In the genomic region with DNA sequence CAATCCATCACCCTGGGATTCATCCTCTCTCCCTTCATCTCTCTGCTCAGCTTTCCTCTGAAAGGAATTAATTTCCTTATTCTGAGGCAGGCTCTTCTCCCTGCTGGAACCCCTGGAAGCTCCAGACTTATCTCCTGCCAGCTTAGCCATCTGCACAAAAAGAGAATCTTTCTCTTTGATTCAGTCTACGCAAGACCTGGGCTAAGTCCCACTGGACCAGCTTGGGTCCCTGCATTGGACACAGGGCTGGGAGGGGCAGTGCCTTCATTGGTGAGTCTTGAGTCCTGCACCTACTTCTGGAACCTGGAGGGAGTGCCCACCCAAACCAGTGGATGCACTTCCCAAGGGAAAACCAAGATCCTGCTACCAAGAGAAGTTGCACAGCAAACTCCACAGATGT, we compare ENCODE assay signal across 24 cellular contexts.
DNase-seq lines count a peak whose midpoint lies in the region; ATAC-seq and TF ChIP-seq lines count a peak whose summit lies in the region.
"Had no signal": no experiment of that assay in that cellular context is flagged by ENCODE, and none has a peak within 500 bp of the region (broad histone marks: within the 10 kb centered on the region; RNA-seq: fewer than 3 reads in every experiment).

No MANE protein-coding gene starts in this region.

- TF ChIP-seq EP300 in sigmoid colon (IDR thresholded peaks at IDR 0.05): no peak

- H3K4ac ChIP-seq in neuronal stem cell (ENCODE audit: low read length): no peak overlapping the region

- no peak overlapping the region for H3K23ac ChIP-seq in neuronal stem cell (ENCODE audit: low read depth, low read length, poor library complexity)

- no peak for TF ChIP-seq CTCF in endodermal cell (conservative IDR thresholded peaks at IDR 0.05)
- no peak for TF ChIP-seq CTCF in sigmoid colon (IDR thresholded peaks at IDR 0.05)

- H3K27me3 ChIP-seq in endodermal cell (ENCODE audit: control insufficient read depth, insufficient read depth, low read length, poor library complexity, severe bottlenecking): no peaks in the 10 kb centered on the region
- H3K27me3 ChIP-seq in neuronal stem cell (ENCODE audit: control insufficient read depth in 3 of 3, insufficient read depth in 3 of 3, low read depth in 1 of 3, low read length in 3 of 3): no peaks in the 10 kb centered on the region
- H3K27me3 ChIP-seq in sigmoid colon: no peaks in the 10 kb centered on the region
- H3K27me3 ChIP-seq: BE2C; BLaER1 treated with 17β-estradiol and CSF1 and Interleukin-3, amounts not matched to agents 10 nM and 100 nM had no signal

- no peak overlapping the region for H2AFZ ChIP-seq in neuronal stem cell (ENCODE audit: low read length)
- H2AFZ ChIP-seq: GM23248 had no signal

- peaks cover 2% of the 10 kb centered on the region for H3K9me3 Mint-ChIP-seq in endodermal cell
- H3K9me3 Mint-ChIP-seq: CD4-positive, alpha-beta T cell had no signal

- H3K79me1 ChIP-seq in neuronal stem cell (ENCODE audit: low read depth, low read length): no peaks in the 10 kb centered on the region

- no peak overlapping the region for H2BK15ac ChIP-seq in neuronal stem cell (ENCODE audit: low read length)

- no peak overlapping the region for H4K8ac ChIP-seq in neuronal stem cell (ENCODE audit: low read depth, low read length)

- H3K18ac ChIP-seq in neuronal stem cell (ENCODE audit: low read length): peak overlapping the region; percentile 66

- H3K4me3 ChIP-seq in endodermal cell (ENCODE audit: low read length) (no peak overlapping the region), neuronal stem cell (ENCODE audit: low read length in 2 of 2) (no peak overlapping the region), sigmoid colon (no peak overlapping the region)
- H3K4me3 ChIP-seq: A549; BLaER1 treated with 17β-estradiol and CSF1 and Interleukin-3, amounts not matched to agents 10 nM and 100 nM; GM12878; GM23248 had no signal

- H3K14ac ChIP-seq in neuronal stem cell (ENCODE audit: low read length): no peak overlapping the region

- ATAC-seq in Right ventricle myocardium inferior: no peak
- ATAC-seq: A549, GM12878, HCT116 had no signal

- peak overlapping the region; percentile 48 for H2BK12ac ChIP-seq in neuronal stem cell (ENCODE audit: low read length)

- no peak overlapping the region for H2AK5ac ChIP-seq in neuronal stem cell (ENCODE audit: low read depth, low read length)

- H3K9me3 ChIP-seq in endodermal cell (ENCODE audit: control insufficient read depth, low read length) (peaks cover 3% of the 10 kb centered on the region), neuronal stem cell (replicated peaks in 1 of 2; ENCODE audit: control insufficient read depth in 2 of 2, insufficient read depth in 1 of 2, low read depth in 1 of 2, low read length in 2 of 2) (peaks cover 0 to under 1% of the 10 kb centered on the region in 2 donors), sigmoid colon (no peaks in the 10 kb centered on the region)
- H3K9me3 ChIP-seq: BE2C had no signal

- peaks cover 6% of the 10 kb centered on the region for H3K36me3 Mint-ChIP-seq in endodermal cell (ENCODE audit: low read depth)
- H3K36me3 Mint-ChIP-seq: CD14-positive monocyte; CD8-positive, alpha-beta memory T cell had no signal

- no peak overlapping the region for H3K9ac ChIP-seq in endodermal cell (ENCODE audit: extremely low read depth, low read length, poor library complexity, severe bottlenecking)
- no peak overlapping the region for H3K9ac ChIP-seq in neuronal stem cell (ENCODE audit: low read depth, low read length, poor library complexity)
- H3K9ac ChIP-seq: BLaER1 treated with 17β-estradiol and CSF1 and Interleukin-3, amounts not matched to agents 10 nM and 100 nM; GM23248 had no signal

- H3K4me1 ChIP-seq in endodermal cell (ENCODE audit: control insufficient read depth, insufficient read depth, low read length) (no peaks in the 10 kb centered on the region), neuronal stem cell (ENCODE audit: control insufficient read depth in 2 of 2, insufficient read depth in 1 of 2, low read depth in 1 of 2, low read length in 2 of 2) (peaks cover 0 to 3% of the 10 kb centered on the region in 2 donors), sigmoid colon (no peaks in the 10 kb centered on the region)
- H3K4me1 ChIP-seq: BE2C had no signal

- H2BK120ac ChIP-seq in neuronal stem cell (ENCODE audit: low read depth, low read length): no peak overlapping the region

- no peak overlapping the region for H3K27ac Mint-ChIP-seq in endodermal cell
- H3K27ac Mint-ChIP-seq: CD14-positive monocyte; CD4-positive, alpha-beta T cell; CD8-positive, alpha-beta memory T cell had no signal

- no peak overlapping the region for H2BK5ac ChIP-seq in neuronal stem cell (ENCODE audit: low read length)

- H3K27ac ChIP-seq in endodermal cell (ENCODE audit: low read depth, low read length) (no peak overlapping the region), neuronal stem cell (replicated peaks; ENCODE audit: low read length) (no peak overlapping the region), sigmoid colon (no peak overlapping the region)
- H3K27ac ChIP-seq: A549; BLaER1 treated with 17β-estradiol and CSF1 and Interleukin-3, amounts not matched to agents 10 nM and 100 nM; GM23248 had no signal

- H3K4me3 Mint-ChIP-seq in endodermal cell: no peak overlapping the region
- H3K4me3 Mint-ChIP-seq: CD14-positive monocyte; CD4-positive, alpha-beta T cell; CD8-positive, alpha-beta memory T cell; H9 had no signal

- DNase-seq in cardiac septum (ENCODE audit: low spot score): peak; percentile 14
- DNase-seq in Right ventricle myocardium inferior (ENCODE audit: missing footprints): no peak
- DNase-seq in endodermal cell: peak; percentile 14
- no peak for DNase-seq in neuronal stem cell (ENCODE audit: low spot score)
- no peak for DNase-seq in SIG-M5 treated with dmso at 0.1 percent for 504 hours (lab: John Stamatoyannopoulos, UW; ENCODE audit: unreplicated experiment)
- no peak for DNase-seq in NCI-H146 treated with DMSO at 0.1 percent for 48 hours (lab: John Stamatoyannopoulos, UW; ENCODE audit: unreplicated experiment)
- no peak for DNase-seq in sigmoid colon
- DNase-seq: 8988T; ACHN; AML-193; BE2C; CD8-positive, alpha-beta memory T cell; DMS 273 treated with DMSO at 0.1 percent for 48 hours; DMS79; EL; GDM1; GM23248; H9 had no signal

- no peaks in the 10 kb centered on the region for H3K27me3 Mint-ChIP-seq in endodermal cell (ENCODE audit: insufficient read depth)

- no peak overlapping the region for H4K91ac ChIP-seq in neuronal stem cell (ENCODE audit: low read depth, low read length, poor library complexity)

- peaks cover 28% of the 10 kb centered on the region for H3K4me1 Mint-ChIP-seq in endodermal cell
- H3K4me1 Mint-ChIP-seq: CD8-positive, alpha-beta memory T cell had no signal

- 97 to 100% methylated on average over 1 of the region's 1 CpG for WGBS in endodermal cell (ENCODE audit: insufficient coverage in 1 of 2, insufficient read length in 1 of 2), 2 experiments
- no CpG with 5 or more reads among the region's 1 CpG for WGBS in neuronal stem cell (ENCODE audit: extremely low coverage in 2 of 2, insufficient read length in 2 of 2, insufficient replicate concordance in 1 of 2), 2 donors
- WGBS in sigmoid colon, 2 donors: 95 to 98% methylated on average over 1 of the region's 1 CpG

- intact Hi-C loops in cardiac septum (cut with DNase I) (no loop called here), Right ventricle myocardium inferior (cut with DNase I) (no loop called here), sigmoid colon (cut with DNase I) (no loop called here)

- no peak for TF ChIP-seq POLR2A in sigmoid colon (IDR thresholded peaks at IDR 0.05)

- no peak overlapping the region for H3K4me2 ChIP-seq in neuronal stem cell (ENCODE audit: insufficient read depth, low read length, poor library complexity, severe bottlenecking)
- H3K4me2 ChIP-seq: A549 had no signal

- H3K36me3 ChIP-seq in endodermal cell (ENCODE audit: control insufficient read depth, insufficient read depth, low read length) (no peaks in the 10 kb centered on the region), neuronal stem cell (replicated peaks in 1 of 2; ENCODE audit: control insufficient read depth in 2 of 2, insufficient read depth in 2 of 2, low read length in 2 of 2) (no peaks in the 10 kb centered on the region), sigmoid colon (no peaks in the 10 kb centered on the region)
- H3K36me3 ChIP-seq: BE2C; BLaER1 treated with 17β-estradiol and CSF1 and Interleukin-3, amounts not matched to agents 10 nM and 100 nM had no signal

Comparison
In these comparisons a context has a peak if more than half of its experiments do, and no peak if none do; other contexts are left out.
1. DNase-seq: peak in cardiac septum (single experiment) and endodermal cell (single experiment); none in Right ventricle myocardium inferior (single experiment), neuronal stem cell (single experiment), SIG-M5 treated with dmso at 0.1 percent for 504 hours (single experiment), NCI-H146 treated with DMSO at 0.1 percent for 48 hours (single experiment) and sigmoid colon (single experiment).